Comparison of ENCODE assay signal across 8 cellular contexts in genomic region chr5:111254613-111255012, GRCh38. TPM values are rescaled to one million over a fixed set of nuclear protein-coding genes. Genes with fewer than 3 reads are reported as not detected.
DNase-seq lines count a peak whose midpoint lies in the region; ATAC-seq and TF ChIP-seq lines count a peak whose summit lies in the region.

No MANE protein-coding gene starts in this region.

- H3K4me3 ChIP-seq in mesenchymal stem cell (ENCODE audit: insufficient read depth in 1 of 2, low read depth in 1 of 2, low read length in 2 of 2) (no peak overlapping the region), transverse colon (no peak overlapping the region)

- H3K27me3 ChIP-seq in mesenchymal stem cell (ENCODE audit: control insufficient read depth in 1 of 2, insufficient read depth in 1 of 2, low read length in 2 of 2): peaks cover 0 to 13% of the 10 kb centered on the region in 2 experiments
- H3K27me3 ChIP-seq in transverse colon: no peaks in the 10 kb centered on the region

- TF ChIP-seq EP300 in transverse colon (IDR thresholded peaks at IDR 0.05; ENCODE audit: low read depth): no peak

- H4K8ac ChIP-seq in mesenchymal stem cell (ENCODE audit: low read length): peak overlapping the region; percentile 7

- no peak overlapping the region for H3K23ac ChIP-seq in mesenchymal stem cell (ENCODE audit: low read length in 2 of 2)

- 78% methylated on average over 3 of the region's 3 CpGs for WGBS in mesenchymal stem cell
- WGBS in transverse colon (ENCODE audit: low coverage in 1 of 2), 2 donors: 64 to 80% methylated on average over 1 to 3 of the region's 3 CpGs

- ATAC-seq in HG03432 (IDR thresholded peaks at IDR 0.05; ENCODE audit: unreplicated experiment): peak; percentile 84

- TF ChIP-seq POLR2A in transverse colon (IDR thresholded peaks at IDR 0.05): no peak

- no peaks in the 10 kb centered on the region for H3K4me1 ChIP-seq in mesenchymal stem cell (ENCODE audit: control insufficient read depth, insufficient read depth, low read depth, low read length)
- H3K4me1 ChIP-seq in transverse colon: no peaks in the 10 kb centered on the region

- H3K36me3 ChIP-seq in mesenchymal stem cell (ENCODE audit: control insufficient read depth in 1 of 2, insufficient read depth in 2 of 2, low read depth in 1 of 2, low read length in 2 of 2): no peaks in the 10 kb centered on the region
- H3K36me3 ChIP-seq in transverse colon: no peaks in the 10 kb centered on the region

- no peak overlapping the region for H3K18ac ChIP-seq in mesenchymal stem cell (ENCODE audit: low read depth in 1 of 2, low read length in 2 of 2)

- intact Hi-C loops in transverse colon (cut with DNase I; ENCODE audit: low total_unique reads): no loop called here

- H2BK15ac ChIP-seq in mesenchymal stem cell (ENCODE audit: low read depth, poor library complexity, severe bottlenecking): no peak overlapping the region

- no peak overlapping the region for H2AFZ ChIP-seq in mesenchymal stem cell (ENCODE audit: low read depth, low read length)

- TF ChIP-seq CTCF in transverse colon (IDR thresholded peaks at IDR 0.05): no peak

- no peak overlapping the region for H2BK12ac ChIP-seq in mesenchymal stem cell (ENCODE audit: low read length in 2 of 2)

- H2AK5ac ChIP-seq in mesenchymal stem cell (ENCODE audit: low read length, severe bottlenecking): no peak overlapping the region

- H3K14ac ChIP-seq in mesenchymal stem cell (ENCODE audit: low read length in 2 of 2): no peak overlapping the region

- no peaks in the 10 kb centered on the region for H3K79me1 ChIP-seq in mesenchymal stem cell (replicated peaks; ENCODE audit: low read length, poor library complexity, severe bottlenecking)

- in situ Hi-C loops in transverse colon (cut with MboI; ENCODE audit: low pct_ligation_motif_present in 1 of 4, low pct_unique_long_range_greater_than_20kb in 1 of 4, low sequenced_read_pairs in 3 of 4): no loop called here

- no peak overlapping the region for H3K9ac ChIP-seq in mesenchymal stem cell (ENCODE audit: low read length)

- no peak overlapping the region for H2BK5ac ChIP-seq in mesenchymal stem cell (ENCODE audit: low read depth, low read length, poor library complexity, severe bottlenecking)

- no peak overlapping the region for H2BK120ac ChIP-seq in mesenchymal stem cell (ENCODE audit: low read depth, low read length)

- DNase-seq in NCI-H1694 (lab: John Stamatoyannopoulos, UW): peak; percentile 5
- no peak for DNase-seq in NCI-H1694 treated with DMSO at 0.1 percent for 48 hours (lab: John Stamatoyannopoulos, UW)
- DNase-seq in activated CD4-positive, alpha-beta T cell treated with anti-CD3 and anti-CD28 coated beads for 48 hours: peak; percentile 85
- DNase-seq in mesenchymal stem cell: peak; percentile 64
- no peak for DNase-seq in transverse colon
- no peak for DNase-seq in GOT3 (lab: John Stamatoyannopoulos, UW)
- no peak for DNase-seq in D341Med (ENCODE audit: low spot score)

- no peak overlapping the region for H3K4ac ChIP-seq in mesenchymal stem cell (ENCODE audit: low read depth in 1 of 2, low read length in 2 of 2)

- H3K9me3 ChIP-seq in mesenchymal stem cell (ENCODE audit: control insufficient read depth, low read length) (no peaks in the 10 kb centered on the region), transverse colon (no peaks in the 10 kb centered on the region)

- H3K4me2 ChIP-seq in mesenchymal stem cell (ENCODE audit: low read length, poor library complexity, severe bottlenecking): no peak overlapping the region

- H3K27ac ChIP-seq in mesenchymal stem cell (ENCODE audit: low read length, poor library complexity, severe bottlenecking) (no peak overlapping the region), transverse colon (no peak overlapping the region)

- H4K91ac ChIP-seq in mesenchymal stem cell (ENCODE audit: low read length): no peak overlapping the region

RNA-seq across cellular contexts. Expression of gene CAMK4, which starts 30.4 kb away (rescaled TPM):
- 4.2 TPM for polyA plus RNA-seq in mesenchymal stem cell (2013, experiment 1 of 2)
- polyA plus RNA-seq in mesenchymal stem cell (2013, experiment 2 of 2): 4.5 TPM
- total RNA-seq in transverse colon: 1 to 10 TPM in 3 of 4 donors, under 1 TPM in 1; 0.75 to 5.6 (median 4.7) TPM

Comparison
In these comparisons a context has a peak if more than half of its experiments do, and no peak if none do; other contexts are left out.
1. DNase-seq: peak in NCI-H1694 (single experiment), activated CD4-positive, alpha-beta T cell treated with anti-CD3 and anti-CD28 coated beads for 48 hours (single experiment) and mesenchymal stem cell (single experiment); none in NCI-H1694 treated with DMSO at 0.1 percent for 48 hours (single experiment), transverse colon (single experiment), GOT3 (single experiment) and D341Med (single experiment).